Comparison of ENCODE assay signal across 8 cellular contexts in the genomic region with DNA sequence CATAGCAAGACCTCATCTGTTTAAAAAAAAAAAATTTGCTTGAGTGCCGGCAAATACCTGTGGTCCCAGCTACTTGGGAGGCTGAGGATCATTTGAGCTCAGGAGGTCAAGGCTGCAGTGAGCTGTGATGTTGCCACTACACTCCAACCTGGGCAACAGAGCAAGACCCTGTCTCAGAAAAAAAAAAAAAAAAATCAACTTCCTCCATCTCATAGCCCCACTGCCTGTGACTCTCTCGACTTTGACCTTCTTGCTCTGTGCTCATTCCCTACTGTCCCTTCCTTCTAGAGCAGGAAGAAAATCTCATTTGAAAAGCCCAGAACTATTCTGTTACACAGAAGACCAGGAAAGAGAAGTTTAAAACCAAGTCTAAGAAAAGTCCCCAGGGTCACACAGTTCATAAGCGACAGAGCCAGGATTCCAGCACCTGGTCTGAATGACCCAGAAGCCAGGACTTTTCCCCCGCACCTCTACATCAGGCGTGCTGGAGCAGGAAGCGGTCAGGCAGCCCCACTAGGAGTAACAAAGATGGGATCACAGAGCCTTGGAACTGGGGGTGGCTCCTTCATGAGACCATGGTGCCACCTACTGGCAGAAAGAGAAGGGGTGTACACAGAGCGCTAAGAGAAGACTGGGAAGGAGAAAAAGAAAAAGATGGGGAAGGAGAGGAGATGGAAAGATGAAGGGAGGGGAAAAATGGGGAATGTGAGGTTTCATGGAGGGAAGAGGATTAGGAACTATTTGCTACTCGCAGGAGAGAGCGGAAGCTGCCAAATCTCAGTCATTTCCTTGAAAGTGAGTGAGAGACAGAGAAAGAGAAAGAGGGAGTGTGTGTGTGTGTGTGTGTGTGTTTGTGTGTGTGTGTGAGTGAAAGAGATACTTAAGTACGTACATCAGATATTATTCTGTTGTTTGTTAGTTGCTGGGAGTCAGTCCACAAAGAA. TPM values are rescaled to one million over a fixed set of nuclear protein-coding genes. Genes with fewer than 3 reads are reported as not detected.
DNase-seq lines count a peak whose midpoint lies in the region; ATAC-seq and TF ChIP-seq lines count a peak whose summit lies in the region.

No MANE protein-coding gene starts in this region.

- no peak overlapping the region for H3K4me3 ChIP-seq in BJ (ENCODE audit: low read depth, low read length)
- H3K4me3 ChIP-seq in left ventricle myocardium inferior: no peak overlapping the region

- TF ChIP-seq CTCF in BJ (IDR thresholded peaks at IDR 0.05; ENCODE audit: insufficient read depth, low read depth, low read length): peak; percentile 91
- peak; percentile 97 for TF ChIP-seq CTCF in left ventricle myocardium inferior (IDR thresholded peaks at IDR 0.05; ENCODE audit: borderline replicate concordance)

- H3K9me3 ChIP-seq in left ventricle myocardium inferior (replicated peaks): no peaks in the 10 kb centered on the region

- POLR2A ChIA-PET in BJ (lab: Charles Lee): no interaction called here

- DNase-seq in BJ (ENCODE audit: low read depth) (no peak), NCI-H1436 treated with DMSO at 0.1 percent for 48 hours (lab: John Stamatoyannopoulos, UW) (peak; percentile 33), SW480 (ENCODE audit: low spot score) (peak; percentile 88), amniotic stem cell (lab: John Stamatoyannopoulos, UW) (peak; percentile 71), left ventricle myocardium inferior (peak; percentile 63), renal cortical epithelial cell (ENCODE audit: low read depth) (peak; percentile 75)

- H3K4me1 ChIP-seq in left ventricle myocardium inferior: peaks cover 58% of the 10 kb centered on the region

- intact Hi-C loops in left ventricle myocardium inferior (cut with micrococcal nuclease): loop anchor here (2.0 kb wide), 1 partner anchor 143 kb away; no protein-coding TSS in a partner anchor

- peak overlapping the region; percentile 43 for H3K27ac ChIP-seq in left ventricle myocardium inferior (replicated peaks)

- H3K36me3 ChIP-seq in BJ (ENCODE audit: control insufficient read depth, insufficient read depth, low read length) (no peaks in the 10 kb centered on the region), left ventricle myocardium inferior (no peaks in the 10 kb centered on the region)

- no peaks in the 10 kb centered on the region for H3K27me3 ChIP-seq in BJ (ENCODE audit: control insufficient read depth, insufficient read depth, low read length)
- H3K27me3 ChIP-seq in left ventricle myocardium inferior (ENCODE audit: low read depth): no peaks in the 10 kb centered on the region

- ATAC-seq in GM21526 (IDR thresholded peaks at IDR 0.05; ENCODE audit: low FRiP score, unreplicated experiment) (peak; percentile 41), HG03175 (IDR thresholded peaks at IDR 0.05; ENCODE audit: unreplicated experiment) (no peak)

- CTCF ChIA-PET in BJ (lab: Yijun Ruan, JAX): interaction anchor here (0.6 to 10.7 kb wide), 12 partner anchors 10 to 339 kb away, joined by 3 to 173 read pairs (median 4); partner anchors contain the start of gene PIK3R3

RNA-seq across cellular contexts. Expression of gene P3R3URF, which starts 3.1 kb away (rescaled TPM):
- polyA plus RNA-seq in BJ (2011; rRNA removed): not detected in 2 replicates
- polyA minus RNA-seq in BJ (2011; rRNA and poly(A)+ RNA removed): not detected in 2 replicates
- total RNA-seq in left ventricle myocardium inferior (not detected), renal cortical epithelial cell (not detected in 2 replicates)

RNA-seq across cellular contexts. Expression of gene TSPAN1, which starts 4.5 kb away (rescaled TPM):
- 0.64 and 1.1 TPM in 2 replicates for polyA plus RNA-seq in BJ (2011; rRNA removed)
- 0.38 and 1.1 TPM in 2 replicates for polyA minus RNA-seq in BJ (2011; rRNA and poly(A)+ RNA removed)
- total RNA-seq in left ventricle myocardium inferior (1.4 TPM), renal cortical epithelial cell (78.7 and 114 TPM in 2 replicates)

RNA-seq across cellular contexts. Expression of gene POMGNT1, which starts 18.8 kb away (rescaled TPM):
- polyA plus RNA-seq in BJ (2011; rRNA removed): 60.7 and 80.0 TPM in 2 replicates
- 32.8 and 55.2 TPM in 2 replicates for polyA minus RNA-seq in BJ (2011; rRNA and poly(A)+ RNA removed)
- total RNA-seq in left ventricle myocardium inferior (142 TPM), renal cortical epithelial cell (34.0 and 38.6 TPM in 2 replicates)

RNA-seq across cellular contexts. Expression of gene LURAP1, which starts 23.7 kb away (rescaled TPM):
- polyA plus RNA-seq in BJ (2011; rRNA removed): 2.5 and 3.2 TPM in 2 replicates
- polyA minus RNA-seq in BJ (2011; rRNA and poly(A)+ RNA removed): 1.4 and 1.6 TPM in 2 replicates
- total RNA-seq in left ventricle myocardium inferior: 11.6 TPM
- total RNA-seq in renal cortical epithelial cell: 2.1 and 13.8 TPM in 2 replicates

RNA-seq across cellular contexts. Expression of gene PIK3R3, which starts 47.0 kb away (rescaled TPM):
- polyA plus RNA-seq in BJ (2011; rRNA removed): 1.5 and 2.2 TPM in 2 replicates
- 2.1 and 2.4 TPM in 2 replicates for polyA minus RNA-seq in BJ (2011; rRNA and poly(A)+ RNA removed)
- 32.7 TPM for total RNA-seq in left ventricle myocardium inferior
- total RNA-seq in renal cortical epithelial cell: 9.0 and 33.7 TPM in 2 replicates

Comparison
In these comparisons a context has a peak if more than half of its experiments do, and no peak if none do; other contexts are left out.
1. RNA of gene TSPAN1, which starts 4.5 kb away (total RNA-seq): 78.7 to 114 TPM in renal cortical epithelial cell; 1.4 TPM in left ventricle myocardium inferior (single experiment); every median in the first group is over 10 times any median in the second.